8 cellular contexts compared by ENCODE assay signal in genomic region chr11:106021181-106021966, GRCh38. TPM values are rescaled to one million over a fixed set of nuclear protein-coding genes. Genes with fewer than 3 reads are reported as not detected.
A peak's percentile ranks its signal among the peaks of the same experiment; 100 is the strongest.
DNase-seq lines count a peak whose midpoint lies in the region; ATAC-seq and TF ChIP-seq lines count a peak whose summit lies in the region.

No MANE protein-coding gene starts in this region.

- TF ChIP-seq CTCF in CD14-positive monocyte (IDR thresholded peaks at IDR 0.05) (no peak), foreskin keratinocyte (conservative IDR thresholded peaks at IDR 0.05) (no peak)

- no peak overlapping the region for H3K27ac ChIP-seq in foreskin keratinocyte

- H3K27me3 Mint-ChIP-seq in CD14-positive monocyte (ENCODE audit: low read depth in 3 of 3) (peaks cover 0 to 6% (median 2%) of the 10 kb centered on the region in 3 donors), T-helper 17 cell (peaks cover 8% of the 10 kb centered on the region)

- H3K4me3 Mint-ChIP-seq in CD14-positive monocyte (peak overlapping the region; percentile 93 to 96), T-helper 17 cell (peak overlapping the region; percentile 98)

- intact Hi-C loops in CD14-positive monocyte (cut with micrococcal nuclease), result loop anchor here (5.0 kb wide), 1 partner anchor 56 kb away; the partner anchor contains the start of genes AASDHPPT (in 2 of the 2) and KBTBD3 (in 2 of the 2)

- peaks cover 6% of the 10 kb centered on the region for H3K4me1 ChIP-seq in foreskin keratinocyte

- ATAC-seq in GM19351 (IDR thresholded peaks at IDR 0.05; ENCODE audit: unreplicated experiment) (peak; percentile 13), HG03432 (IDR thresholded peaks at IDR 0.05; ENCODE audit: unreplicated experiment) (peak; percentile 22), T-helper 17 cell (no peak), foreskin keratinocyte (peak; percentile 9)

- DNase-seq in CD14-positive monocyte (ENCODE audit: low spot score) (no peak), T-helper 17 cell (no peak), foreskin keratinocyte (peak in 1 of 2 donors; percentile 10), pons (ENCODE audit: low spot score) (peak; percentile 43), NCI-H187 (lab: John Stamatoyannopoulos, UW) (no peak)
- DNase-seq in stimulated activated CD4-positive, alpha-beta T cell treated with anti-CD3 and anti-CD28 coated beads, Interleukin-2, amount 100 ng/mL, for 24 hours, result no peak

- H3K4me1 Mint-ChIP-seq in CD14-positive monocyte (peaks cover 37% of the 10 kb centered on the region), T-helper 17 cell (peaks cover 29% of the 10 kb centered on the region)

- peaks cover 0 to 2% (median 0%) of the 10 kb centered on the region in 7 donors for H3K9me3 Mint-ChIP-seq in CD14-positive monocyte

- H3K27me3 ChIP-seq in foreskin keratinocyte, result no peaks in the 10 kb centered on the region

- H3K27ac Mint-ChIP-seq in CD14-positive monocyte (peak overlapping the region; percentile 87 to 95 (median 92)), T-helper 17 cell (peak overlapping the region; percentile 87)

- no peaks in the 10 kb centered on the region for H3K9me3 ChIP-seq in T-helper 17 cell (ENCODE audit: control insufficient read depth, low read length, poor library complexity, severe bottlenecking)

- peaks cover 2 to 7% of the 10 kb centered on the region in 2 donors for H3K36me3 Mint-ChIP-seq in CD14-positive monocyte
- H3K36me3 Mint-ChIP-seq in T-helper 17 cell (ENCODE audit: low read depth), result peaks cover 6% of the 10 kb centered on the region

RNA-seq across cellular contexts. Expression of gene MSANTD4, which starts 0.7 kb away (rescaled TPM):
- polyA plus RNA-seq in CD14-positive monocyte (1 to 10 TPM; 1.8 to 2.1 TPM), foreskin keratinocyte (4.9 and 5.9 TPM in 2 replicates)
- total RNA-seq in T-helper 17 cell (1 to 10 TPM; 6.0 to 6.4 TPM), foreskin keratinocyte (14.4 and 15.0 TPM in 2 replicates)

RNA-seq across cellular contexts. Expression of gene KBTBD3, which starts 55.8 kb away (rescaled TPM):
- polyA plus RNA-seq in CD14-positive monocyte (1 to 10 TPM; 2.6 to 5.9 TPM), foreskin keratinocyte (3.4 and 6.3 TPM in 2 replicates)
- total RNA-seq in T-helper 17 cell (1 to 10 TPM; 4.8 to 5.7 TPM), foreskin keratinocyte (2.9 and 4.3 TPM in 2 replicates)

RNA-seq across cellular contexts. Expression of gene AASDHPPT, which starts 56.1 kb away (rescaled TPM):
- polyA plus RNA-seq in CD14-positive monocyte (10 to 100 TPM; 27.3 to 47.3 TPM), foreskin keratinocyte (16.0 and 20.5 TPM in 2 replicates)
- total RNA-seq in T-helper 17 cell (10 to 100 TPM; 18.9 to 19.1 TPM), foreskin keratinocyte (42.7 and 43.4 TPM in 2 replicates)
